In the genomic region with DNA sequence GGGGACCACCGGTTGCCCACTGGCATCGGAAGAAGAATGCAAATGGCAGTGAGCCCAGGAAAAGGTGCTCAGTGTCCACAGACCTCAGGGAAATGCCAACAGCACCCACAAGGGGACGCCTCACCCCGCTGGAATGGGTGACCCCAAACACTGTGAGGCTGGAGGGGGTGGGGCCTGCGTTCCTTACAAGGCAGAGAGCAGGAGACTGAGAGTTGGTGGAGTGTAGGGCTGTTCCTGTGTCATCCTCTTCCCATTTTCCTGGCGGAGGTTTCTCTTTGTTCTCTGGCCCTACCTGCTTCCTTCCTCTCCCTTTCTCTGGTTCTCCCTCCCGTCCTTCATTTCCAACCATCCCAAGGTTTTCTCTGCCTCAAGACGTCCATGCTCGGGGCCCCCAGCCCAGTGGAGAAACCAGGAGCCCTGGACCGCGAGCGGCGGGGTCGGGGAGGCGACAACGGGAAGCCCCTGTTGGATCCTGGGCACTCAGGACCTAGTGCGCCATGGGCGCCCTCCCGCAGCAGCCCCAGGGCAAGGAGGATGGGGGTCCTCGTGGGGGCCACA, we compare ENCODE assay signal across 9 cellular contexts. TPM values are rescaled to one million over a fixed set of nuclear protein-coding genes. Genes with fewer than 3 reads are reported as not detected.
A peak's percentile ranks its signal among the peaks of the same experiment; 100 is the strongest.
DNase-seq lines count a peak whose midpoint lies in the region; ATAC-seq and TF ChIP-seq lines count a peak whose summit lies in the region.
"Not testable (repeated sequence)": the region's sequence is repeated elsewhere in the genome, so short reads cannot be mapped to it uniquely, and the experiment has no call there.
"Had no signal": no experiment of that assay in that cellular context is flagged by ENCODE, and none has a peak within 500 bp of the region (broad histone marks: within the 10 kb centered on the region; RNA-seq: fewer than 3 reads in every experiment).

No MANE protein-coding gene starts in this region.

- not testable (repeated sequence) for H2AFZ ChIP-seq in OCI-LY1 (ENCODE audit: low read length)
- peak overlapping the region; percentile 96 for H2AFZ ChIP-seq in mammary epithelial cell (ENCODE audit: low read depth, low read length)

- intact Hi-C loops in mammary epithelial cell (cut with micrococcal nuclease) (loop anchor here (10.0 kb wide), 1 partner anchor 877 kb away; no protein-coding TSS in a partner anchor), upper lobe of right lung (cut with DNase I) (loop anchor here (5.0 kb wide), 1 partner anchor 79 kb away; no protein-coding TSS in a partner anchor)
- intact Hi-C loops in lower lobe of right lung (cut with DNase I); gastrocnemius medialis (cut with DNase I; ENCODE audit: low total_unique reads): not testable (repeated sequence)

- H3K27ac ChIP-seq in OCI-LY1 (ENCODE audit: low read depth, low read length, poor library complexity, severe bottlenecking); mammary epithelial cell (ENCODE audit: insufficient read depth, low read depth, low read length); lower lobe of right lung; gastrocnemius medialis; upper lobe of right lung: not testable (repeated sequence)

- DNase-seq in GM12865 (ENCODE audit: low read depth); activated CD4-positive, alpha-beta T cell treated with anti-CD3 and anti-CD28 coated beads, Interleukin-2, amount 10 ng/mL, durations not matched to agents 7 days and 5 days; mammary epithelial cell; fibroblast of the aortic adventitia (ENCODE audit: low read depth); lower lobe of right lung; gastrocnemius medialis; upper lobe of right lung: not testable (repeated sequence)

- H3K4me2 ChIP-seq in OCI-LY1 (ENCODE audit: low read length) (peak overlapping the region; percentile 81), mammary epithelial cell (ENCODE audit: insufficient read depth, low read depth, low read length) (peak overlapping the region; percentile 98)

- H3K9ac ChIP-seq in OCI-LY1 (ENCODE audit: low read length) (peak overlapping the region; percentile 38; the same call in 1 of the 2 replicates), mammary epithelial cell (ENCODE audit: insufficient read depth, low read length) (peak overlapping the region; percentile 14)

- H3K9me3 Mint-ChIP-seq in activated CD4-positive, alpha-beta T cell treated with anti-CD3 and anti-CD28 coated beads, Interleukin-2, amount 10 ng/mL, durations not matched to agents 7 days and 5 days = not testable (repeated sequence)

- not testable (repeated sequence) for H3F3A ChIP-seq in OCI-LY1 (ENCODE audit: insufficient read depth, low read length)

- not testable (repeated sequence) for TF ChIP-seq CTCF in GM12865 (IDR thresholded peaks at IDR 0.05; ENCODE audit: insufficient read depth, low read depth, low read length, missing control alignments); OCI-LY1 (IDR thresholded peaks at IDR 0.05; ENCODE audit: low read length); mammary epithelial cell (conservative IDR thresholded peaks at IDR 0.05 in 1 of 2, IDR thresholded peaks at IDR 0.05 in 1 of 2; ENCODE audit: extremely low read depth in 1 of 2, insufficient read depth in 1 of 2, low read depth in 1 of 2, low read length in 2 of 2); fibroblast of the aortic adventitia (IDR thresholded peaks at IDR 0.05; ENCODE audit: insufficient read depth, low read length); gastrocnemius medialis (IDR thresholded peaks at IDR 0.05 in 4 of 5, conservative IDR thresholded peaks at IDR 0.05 in 1 of 5)
- TF ChIP-seq CTCF in lower lobe of right lung (IDR thresholded peaks at IDR 0.05) (peak; percentile 7), upper lobe of right lung (IDR thresholded peaks at IDR 0.05) (peak; percentile 9)

- CTCF ChIA-PET in activated CD4-positive, alpha-beta T cell treated with anti-CD3 and anti-CD28 coated beads, Interleukin-2, amount 10 ng/mL, durations not matched to agents 7 days and 5 days (lab: Charles Lee); mammary epithelial cell (lab: Charles Lee; ENCODE audit: low non-redundant PET): not testable (repeated sequence)

- not testable (repeated sequence) for H3K36me3 ChIP-seq in OCI-LY1 (ENCODE audit: insufficient read depth, low read length); mammary epithelial cell (ENCODE audit: insufficient read depth, low read length); lower lobe of right lung; gastrocnemius medialis; upper lobe of right lung

- not testable (repeated sequence) for H3K9me3 ChIP-seq in OCI-LY1 (ENCODE audit: low read length); mammary epithelial cell (replicated peaks; ENCODE audit: insufficient read depth, low read length); lower lobe of right lung; gastrocnemius medialis; upper lobe of right lung

- ATAC-seq in lower lobe of right lung = peak; percentile 31 to 36
- not testable (repeated sequence) for ATAC-seq in gastrocnemius medialis
- peak; percentile 53 for ATAC-seq in upper lobe of right lung

- 16% methylated on average over 9 of the region's 20 CpGs for WGBS in mammary epithelial cell (ENCODE audit: low coverage, missing lambda C conversion rate)

- peaks cover 95% of the 10 kb centered on the region for H3K27me3 Mint-ChIP-seq in activated CD4-positive, alpha-beta T cell treated with anti-CD3 and anti-CD28 coated beads, Interleukin-2, amount 10 ng/mL, durations not matched to agents 7 days and 5 days

- not testable (repeated sequence) for TF ChIP-seq POLR2A in gastrocnemius medialis (IDR thresholded peaks at IDR 0.05)

- H3K27me3 ChIP-seq in OCI-LY1 (ENCODE audit: insufficient read depth, low read length) = peaks cover 11% of the 10 kb centered on the region
- H3K27me3 ChIP-seq in mammary epithelial cell (ENCODE audit: insufficient read depth, low read length) = not testable (repeated sequence)
- H3K27me3 ChIP-seq in lower lobe of right lung (ENCODE audit: low read depth) = peaks cover 85% of the 10 kb centered on the region
- H3K27me3 ChIP-seq in gastrocnemius medialis = peaks cover 48 to 80% (median 70%) of the 10 kb centered on the region in 3 donors
- peaks cover 88% of the 10 kb centered on the region for H3K27me3 ChIP-seq in upper lobe of right lung

- dilution Hi-C loops in mammary epithelial cell (cut with HindIII; ENCODE audit: low sequenced_read_pairs) = not testable (repeated sequence)

- not testable (repeated sequence) for H3K79me2 ChIP-seq in OCI-LY1 (ENCODE audit: insufficient read depth, low read length); mammary epithelial cell (ENCODE audit: insufficient read depth, low read length)

- H3K36me3 Mint-ChIP-seq in activated CD4-positive, alpha-beta T cell treated with anti-CD3 and anti-CD28 coated beads, Interleukin-2, amount 10 ng/mL, durations not matched to agents 7 days and 5 days (ENCODE audit: low read depth) = not testable (repeated sequence)

- not testable (repeated sequence) for H3K27ac Mint-ChIP-seq in activated CD4-positive, alpha-beta T cell treated with anti-CD3 and anti-CD28 coated beads, Interleukin-2, amount 10 ng/mL, durations not matched to agents 7 days and 5 days

- POLR2A ChIA-PET in activated CD4-positive, alpha-beta T cell treated with anti-CD3 and anti-CD28 coated beads, Interleukin-2, amount 10 ng/mL, durations not matched to agents 7 days and 5 days (lab: Charles Lee) = not testable (repeated sequence)

- BruUV-seq in mammary epithelial cell (replicated peaks; lab: Mats Ljungman, UMichigan) = not testable (repeated sequence)

- peak overlapping the region; percentile 65 for H3K4me3 Mint-ChIP-seq in activated CD4-positive, alpha-beta T cell treated with anti-CD3 and anti-CD28 coated beads, Interleukin-2, amount 10 ng/mL, durations not matched to agents 7 days and 5 days

- in situ Hi-C loops in mammary epithelial cell (cut with MboI; ENCODE audit: low sequenced_read_pairs in 2 of 2) (loop anchor here in 1 of 2 donors (25.0 kb wide), 1 partner anchor 449 kb away; no protein-coding TSS in a partner anchor), gastrocnemius medialis (cut with MboI; ENCODE audit: low sequenced_read_pairs in 4 of 4) (loop anchor here in 1 of 4 donors (5.0 kb wide), 1 partner anchor 79 kb away; no protein-coding TSS in a partner anchor)

- not testable (repeated sequence) for H4K20me1 ChIP-seq in OCI-LY1 (ENCODE audit: insufficient read depth, low read length); mammary epithelial cell (ENCODE audit: insufficient read depth, low read length)

- H3K4me1 ChIP-seq in OCI-LY1 (ENCODE audit: insufficient read depth, low read length, severe bottlenecking) (peaks cover 19% of the 10 kb centered on the region), mammary epithelial cell (ENCODE audit: insufficient read depth, low read length) (peaks cover 16% of the 10 kb centered on the region), lower lobe of right lung (peaks cover 29% of the 10 kb centered on the region), gastrocnemius medialis (peaks cover 12 to 26% of the 10 kb centered on the region in 2 donors), upper lobe of right lung (peaks cover 23% of the 10 kb centered on the region)

- peaks cover 55% of the 10 kb centered on the region for H3K4me1 Mint-ChIP-seq in activated CD4-positive, alpha-beta T cell treated with anti-CD3 and anti-CD28 coated beads, Interleukin-2, amount 10 ng/mL, durations not matched to agents 7 days and 5 days

- H3K4me3 ChIP-seq in GM12865 (ENCODE audit: low read depth, low read length) (peak overlapping the region; percentile 30), OCI-LY1 (ENCODE audit: low read depth, low read length, poor library complexity, severe bottlenecking) (peak overlapping the region; percentile 62), mammary epithelial cell (replicated peaks in 1 of 3; ENCODE audit: insufficient read depth in 1 of 3, low read depth in 2 of 3, low read length in 3 of 3) (peak overlapping the region; percentile 34 to 45 (median 42)), fibroblast of the aortic adventitia (ENCODE audit: low read depth, low read length) (peak overlapping the region; percentile 58), lower lobe of right lung (peak overlapping the region; percentile 56), gastrocnemius medialis (peak overlapping the region; percentile 52 to 73 (median 56)), upper lobe of right lung (peak overlapping the region; percentile 53)

- not testable (repeated sequence) for H3K9me2 ChIP-seq in OCI-LY1 (ENCODE audit: low read depth, low read length)

RNA-seq across cellular contexts. Expression of a gene that starts 3.7 kb away (rescaled TPM):
- under 1 TPM; 0.40 to 0.50 TPM for total RNA-seq in activated CD4-positive, alpha-beta T cell treated with anti-CD3 and anti-CD28 coated beads, Interleukin-2, amount 10 ng/mL, durations not matched to agents 7 days and 5 days
- total RNA-seq in mammary epithelial cell (10 to 100 TPM; 12.9 to 14.5 TPM), fibroblast of the aortic adventitia (ENCODE audit: low replicate concordance) (2.5 and 3.3 TPM in 2 replicates), lower lobe of right lung (2.2 TPM), gastrocnemius medialis (under 1 TPM in 2 of 4 donors, not detected in 2; 0.44 to 0.49 TPM), upper lobe of right lung (2.3 TPM)
- polyA plus RNA-seq in mammary epithelial cell = 20.7 TPM
- 1.7 TPM for polyA minus RNA-seq in mammary epithelial cell

RNA-seq across cellular contexts. Expression of a gene that starts 15.2 kb away (rescaled TPM):
- not detected for total RNA-seq in activated CD4-positive, alpha-beta T cell treated with anti-CD3 and anti-CD28 coated beads, Interleukin-2, amount 10 ng/mL, durations not matched to agents 7 days and 5 days
- 10 to 100 TPM in 1 of 2 donors, 1 to 10 TPM in 1; 6.3 to 28.8 TPM for total RNA-seq in mammary epithelial cell
- polyA plus RNA-seq in mammary epithelial cell = 32.3 TPM
- 3.1 TPM for polyA minus RNA-seq in mammary epithelial cell
- total RNA-seq in fibroblast of the aortic adventitia (ENCODE audit: low replicate concordance) = 0.82 and 4.6 TPM in 2 replicates
- 0.83 TPM for total RNA-seq in lower lobe of right lung
- under 1 TPM in 1 of 4 donors, not detected in 3; 0.89 TPM for total RNA-seq in gastrocnemius medialis
- total RNA-seq in upper lobe of right lung = 1.2 TPM
- total RNA-seq: myocyte had no signal

RNA-seq across cellular contexts. Expression of a gene that starts 25.7 kb away (rescaled TPM):
- under 1 TPM; 0.55 to 0.67 TPM for total RNA-seq in activated CD4-positive, alpha-beta T cell treated with anti-CD3 and anti-CD28 coated beads, Interleukin-2, amount 10 ng/mL, durations not matched to agents 7 days and 5 days
- total RNA-seq in mammary epithelial cell (10 to 100 TPM in 1 of 2 donors, 1 to 10 TPM in 1; 5.2 to 23.5 TPM), fibroblast of the aortic adventitia (ENCODE audit: low replicate concordance) (0.65 and 1.7 TPM in 2 replicates), lower lobe of right lung (2.0 TPM), gastrocnemius medialis (under 1 TPM in 1 of 4 donors, not detected in 3; 0.16 TPM), upper lobe of right lung (1.2 TPM)
- 1.3 TPM for polyA plus RNA-seq in mammary epithelial cell
- polyA minus RNA-seq in mammary epithelial cell = not detected

RNA-seq across cellular contexts. Expression of a gene that starts 40.2 kb away (rescaled TPM):
- total RNA-seq in activated CD4-positive, alpha-beta T cell treated with anti-CD3 and anti-CD28 coated beads, Interleukin-2, amount 10 ng/mL, durations not matched to agents 7 days and 5 days = not detected
- total RNA-seq in mammary epithelial cell = 10 to 100 TPM in 1 of 2 donors, 1 to 10 TPM in 1; 9.2 to 15.0 TPM
- 18.5 TPM for polyA plus RNA-seq in mammary epithelial cell
- not detected for polyA minus RNA-seq in mammary epithelial cell
- 0.63 TPM in 1 of 2 replicates, not detected in the other for total RNA-seq in fibroblast of the aortic adventitia (ENCODE audit: low replicate concordance)
- total RNA-seq in lower lobe of right lung = not detected
- total RNA-seq in gastrocnemius medialis = 1 to 10 TPM in 1 of 4 donors, not detected in 3; 3.9 TPM
- total RNA-seq in upper lobe of right lung = 0.96 TPM
